14 cellular contexts compared by ENCODE assay signal in the genomic region with DNA sequence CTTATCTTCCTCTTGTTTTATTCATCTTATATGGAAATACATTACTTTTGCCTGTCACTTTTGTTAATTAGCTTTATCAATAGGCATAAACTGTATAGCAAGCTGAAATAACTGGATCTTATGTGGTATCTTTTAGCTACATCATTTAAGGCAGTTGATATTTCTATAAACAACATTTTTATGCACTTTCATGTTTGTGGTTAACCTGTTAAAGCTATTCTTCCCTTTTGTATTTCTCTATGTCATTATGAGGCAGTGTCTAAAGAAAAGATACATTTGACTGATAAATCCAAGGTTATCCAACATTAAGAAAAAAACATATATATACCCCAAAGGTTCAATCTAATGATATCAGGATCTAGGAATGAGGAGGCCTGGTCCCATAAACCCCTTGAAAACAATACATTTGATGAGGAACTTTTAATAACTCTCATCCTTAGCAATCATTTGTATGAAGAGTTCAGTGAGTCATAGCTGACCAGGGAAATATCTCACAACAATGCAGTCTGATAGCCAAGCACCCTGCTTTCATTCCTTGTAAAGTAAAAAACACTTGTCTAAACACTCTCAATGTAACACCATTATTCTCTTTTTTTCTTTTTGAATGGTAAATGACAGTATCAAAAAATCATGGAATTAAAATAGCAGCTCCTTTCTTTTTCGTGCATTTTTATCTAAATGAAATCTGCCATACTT.
DNase-seq lines count a peak whose midpoint lies in the region; ATAC-seq and TF ChIP-seq lines count a peak whose summit lies in the region.
"Had no signal": no experiment of that assay in that cellular context is flagged by ENCODE, and none has a peak within 500 bp of the region (broad histone marks: within the 10 kb centered on the region; RNA-seq: fewer than 3 reads in every experiment).

No MANE protein-coding gene starts in this region.

- H3K4me1 ChIP-seq in skeletal muscle satellite cell (ENCODE audit: control insufficient read depth, insufficient read depth, low read length) = peaks cover 36% of the 10 kb centered on the region
- H3K4me1 ChIP-seq: parathyroid adenoma had no signal

- ATAC-seq in GM19397 (IDR thresholded peaks at IDR 0.05; ENCODE audit: unreplicated experiment) (no peak), GM21717 (IDR thresholded peaks at IDR 0.05; ENCODE audit: unreplicated experiment) (no peak)

- H3K36me3 ChIP-seq in kidney epithelial cell (ENCODE audit: control insufficient read depth, insufficient read depth, low read length) (no peaks in the 10 kb centered on the region), skeletal muscle satellite cell (ENCODE audit: insufficient read depth, low read length) (no peaks in the 10 kb centered on the region)

- peak overlapping the region; percentile 30 for H3K4me2 ChIP-seq in skeletal muscle satellite cell (ENCODE audit: low read length)

- TF ChIP-seq CTCF in cardiac fibroblast (IDR thresholded peaks at IDR 0.05; ENCODE audit: low read depth, low read length) = no peak
- TF ChIP-seq CTCF in kidney epithelial cell (IDR thresholded peaks at IDR 0.05; ENCODE audit: insufficient read depth, low read length, poor library complexity, severe bottlenecking) = no peak

- H3K9me3 ChIP-seq in skeletal muscle satellite cell (replicated peaks; ENCODE audit: low read length) = no peaks in the 10 kb centered on the region

- H3K9ac ChIP-seq in skeletal muscle satellite cell (ENCODE audit: low read depth, low read length) = peak overlapping the region; percentile 43
- H3K9ac ChIP-seq: parathyroid adenoma had no signal

- peak; percentile 6 for DNase-seq in RKO (ENCODE audit: low spot score)
- peak; percentile 29 to 53 for DNase-seq in cardiac fibroblast (ENCODE audit: low read depth in 2 of 2)
- peak; percentile 12 for DNase-seq in kidney epithelial cell (ENCODE audit: low read depth)
- no peak for DNase-seq in HPDE6-E6E7 (ENCODE audit: extremely low spot score)
- DNase-seq: activated CD4-positive, alpha-beta T cell treated with anti-CD3 and anti-CD28 coated beads, Interleukin-2, amount 50 U/mL, for 4 hours; activated T-cell treated with anti-CD3 and anti-CD28 coated beads, Interleukin-2, amount 50 U/mL, for 24 hours; midbrain; NCI-H1417; NCI-H345; NK-92 treated with Interleukin-12 subunit alpha and Interleukin-12 subunit beta, amount 100 ng/mL, for 24 hours had no signal

- H3K27me3 ChIP-seq in kidney epithelial cell (ENCODE audit: control insufficient read depth, insufficient read depth, low read length) (no peaks in the 10 kb centered on the region), skeletal muscle satellite cell (ENCODE audit: control insufficient read depth, insufficient read depth, low read length) (no peaks in the 10 kb centered on the region)

- H3K4me3 ChIP-seq in cardiac fibroblast (replicated peaks in 1 of 2; ENCODE audit: low read depth in 2 of 2, low read length in 2 of 2) = no peak overlapping the region
- H3K4me3 ChIP-seq in kidney epithelial cell (ENCODE audit: low read depth, low read length) = no peak overlapping the region
- H3K4me3 ChIP-seq in skeletal muscle satellite cell (ENCODE audit: low read length) = no peak overlapping the region
